In the genomic region with DNA sequence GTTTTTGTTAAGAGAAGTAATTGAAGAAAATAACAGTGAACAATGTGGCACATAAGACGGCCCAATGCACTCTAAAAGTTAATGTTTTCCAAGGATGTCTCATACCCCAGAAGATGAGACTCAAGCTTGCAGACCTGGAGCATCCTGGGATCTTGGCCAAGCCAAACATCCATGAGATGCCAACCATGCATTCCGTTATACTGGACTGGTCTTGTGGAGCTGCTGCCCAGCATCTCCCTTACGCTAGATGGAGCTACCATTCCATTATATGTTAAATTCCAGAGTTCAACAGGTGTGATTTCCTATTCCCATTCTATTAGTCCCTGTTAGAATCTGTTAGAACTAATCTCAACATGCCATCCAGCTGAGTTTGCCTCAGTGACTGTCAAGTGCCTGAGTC, we compare ENCODE assay signal across 1 cellular context.
TF ChIP-seq lines count a peak whose summit lies in the region.

No MANE protein-coding gene starts in this region.

TF ChIP-seq in HepG2, 621 proteins besides CTCF, POLR2A, EP300 and RAD21 (continued from another document):
- TF ChIP-seq, protein P1, sequence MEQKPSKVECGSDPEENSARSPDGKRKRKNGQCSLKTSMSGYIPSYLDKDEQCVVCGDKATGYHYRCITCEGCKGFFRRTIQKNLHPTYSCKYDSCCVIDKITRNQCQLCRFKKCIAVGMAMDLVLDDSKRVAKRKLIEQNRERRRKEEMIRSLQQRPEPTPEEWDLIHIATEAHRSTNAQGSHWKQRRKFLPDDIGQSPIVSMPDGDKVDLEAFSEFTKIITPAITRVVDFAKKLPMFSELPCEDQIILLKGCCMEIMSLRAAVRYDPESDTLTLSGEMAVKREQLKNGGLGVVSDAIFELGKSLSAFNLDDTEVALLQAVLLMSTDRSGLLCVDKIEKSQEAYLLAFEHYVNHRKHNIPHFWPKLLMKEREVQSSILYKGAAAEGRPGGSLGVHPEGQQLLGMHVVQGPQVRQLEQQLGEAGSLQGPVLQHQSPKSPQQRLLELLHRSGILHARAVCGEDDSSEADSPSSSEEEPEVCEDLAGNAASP (CRISPR knock-in tag; IDR thresholded peaks at IDR 0.05; ENCODE audit: borderline replicate concordance): no peak
- TF ChIP-seq STAG1 (CRISPR knock-in tag; IDR thresholded peaks at IDR 0.05): peak; percentile 95
- TF ChIP-seq ZNF644 (CRISPR knock-in tag; IDR thresholded peaks at IDR 0.05; ENCODE audit: low read depth): no peak
- TF ChIP-seq GTF2F1 (IDR thresholded peaks at IDR 0.05; ENCODE audit: low read length): no peak
- TF ChIP-seq HES4 (CRISPR knock-in tag; IDR thresholded peaks at IDR 0.05; ENCODE audit: borderline replicate concordance): no peak
- no peak for TF ChIP-seq HIVEP1 (CRISPR knock-in tag; IDR thresholded peaks at IDR 0.05)
- no peak for TF ChIP-seq KDM3A (CRISPR knock-in tag; IDR thresholded peaks at IDR 0.05; ENCODE audit: low read depth)
- 0 out of 2 replicates have a peak, but pooled peaks have one; percentile 44 for TF ChIP-seq SMAD3 (CRISPR knock-in tag; IDR thresholded peaks at IDR 0.05)
- no peak for TF ChIP-seq ZMYM3 (CRISPR knock-in tag; IDR thresholded peaks at IDR 0.05)
- no peak for TF ChIP-seq ZNF558 (CRISPR knock-in tag; IDR thresholded peaks at IDR 0.05; ENCODE audit: borderline replicate concordance)
- TF ChIP-seq, protein P2, sequence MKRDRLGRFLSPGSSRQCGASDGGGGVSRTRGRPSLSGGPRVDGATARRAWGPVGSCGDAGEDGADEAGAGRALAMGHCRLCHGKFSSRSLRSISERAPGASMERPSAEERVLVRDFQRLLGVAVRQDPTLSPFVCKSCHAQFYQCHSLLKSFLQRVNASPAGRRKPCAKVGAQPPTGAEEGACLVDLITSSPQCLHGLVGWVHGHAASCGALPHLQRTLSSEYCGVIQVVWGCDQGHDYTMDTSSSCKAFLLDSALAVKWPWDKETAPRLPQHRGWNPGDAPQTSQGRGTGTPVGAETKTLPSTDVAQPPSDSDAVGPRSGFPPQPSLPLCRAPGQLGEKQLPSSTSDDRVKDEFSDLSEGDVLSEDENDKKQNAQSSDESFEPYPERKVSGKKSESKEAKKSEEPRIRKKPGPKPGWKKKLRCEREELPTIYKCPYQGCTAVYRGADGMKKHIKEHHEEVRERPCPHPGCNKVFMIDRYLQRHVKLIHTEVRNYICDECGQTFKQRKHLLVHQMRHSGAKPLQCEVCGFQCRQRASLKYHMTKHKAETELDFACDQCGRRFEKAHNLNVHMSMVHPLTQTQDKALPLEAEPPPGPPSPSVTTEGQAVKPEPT (CRISPR knock-in tag; IDR thresholded peaks at IDR 0.05; ENCODE audit: low read depth): no peak
- no peak for TF ChIP-seq ETV6 (CRISPR knock-in tag; conservative IDR thresholded peaks at IDR 0.05)
- no peak for TF ChIP-seq MLXIP (CRISPR knock-in tag; IDR thresholded peaks at IDR 0.05; ENCODE audit: borderline replicate concordance)
- TF ChIP-seq REPIN1 (CRISPR knock-in tag; IDR thresholded peaks at IDR 0.05; ENCODE audit: borderline replicate concordance, low read depth): 0 out of 2 replicates have a peak, but pooled peaks have one; percentile 42
- TF ChIP-seq ZNF746 (CRISPR knock-in tag; IDR thresholded peaks at IDR 0.05): no peak
- no peak for TF ChIP-seq NR1H2 (CRISPR knock-in tag; IDR thresholded peaks at IDR 0.05; ENCODE audit: borderline replicate concordance, low read depth)
- TF ChIP-seq GPBP1L1 (CRISPR knock-in tag; IDR thresholded peaks at IDR 0.05): no peak
- no peak for TF ChIP-seq TGIF2 (CRISPR knock-in tag; IDR thresholded peaks at IDR 0.05)
- no peak for TF ChIP-seq EEA1 (CRISPR knock-in tag; IDR thresholded peaks at IDR 0.05; ENCODE audit: borderline replicate concordance)
- no peak for TF ChIP-seq PCBP2 (optimal IDR thresholded peaks at IDR 0.05; ENCODE audit: low read depth, low read length, poor library complexity, severe bottlenecking)
- no peak for TF ChIP-seq DMAP1 (CRISPR knock-in tag; IDR thresholded peaks at IDR 0.05)
- TF ChIP-seq PPARG (CRISPR knock-in tag; conservative IDR thresholded peaks at IDR 0.05): no peak
- TF ChIP-seq, protein P3, sequence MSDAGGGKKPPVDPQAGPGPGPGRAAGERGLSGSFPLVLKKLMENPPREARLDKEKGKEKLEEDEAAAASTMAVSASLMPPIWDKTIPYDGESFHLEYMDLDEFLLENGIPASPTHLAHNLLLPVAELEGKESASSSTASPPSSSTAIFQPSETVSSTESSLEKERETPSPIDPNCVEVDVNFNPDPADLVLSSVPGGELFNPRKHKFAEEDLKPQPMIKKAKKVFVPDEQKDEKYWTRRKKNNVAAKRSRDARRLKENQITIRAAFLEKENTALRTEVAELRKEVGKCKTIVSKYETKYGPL (CRISPR knock-in tag; IDR thresholded peaks at IDR 0.05): no peak
- TF ChIP-seq ZNF567 (CRISPR knock-in tag; IDR thresholded peaks at IDR 0.05; ENCODE audit: borderline replicate concordance): no peak
- TF ChIP-seq ZNF431 (CRISPR knock-in tag; IDR thresholded peaks at IDR 0.05; ENCODE audit: borderline replicate concordance, low read depth): no peak
- TF ChIP-seq, protein P4, sequence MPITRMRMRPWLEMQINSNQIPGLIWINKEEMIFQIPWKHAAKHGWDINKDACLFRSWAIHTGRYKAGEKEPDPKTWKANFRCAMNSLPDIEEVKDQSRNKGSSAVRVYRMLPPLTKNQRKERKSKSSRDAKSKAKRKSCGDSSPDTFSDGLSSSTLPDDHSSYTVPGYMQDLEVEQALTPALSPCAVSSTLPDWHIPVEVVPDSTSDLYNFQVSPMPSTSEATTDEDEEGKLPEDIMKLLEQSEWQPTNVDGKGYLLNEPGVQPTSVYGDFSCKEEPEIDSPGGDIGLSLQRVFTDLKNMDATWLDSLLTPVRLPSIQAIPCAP (CRISPR knock-in tag; IDR thresholded peaks at IDR 0.05; ENCODE audit: low read depth): no peak
- 0 out of 2 replicates have a peak, but pooled peaks have one; percentile 41 for TF ChIP-seq MIER2 (CRISPR knock-in tag; IDR thresholded peaks at IDR 0.05)
- TF ChIP-seq ZNF670 (CRISPR knock-in tag; IDR thresholded peaks at IDR 0.05; ENCODE audit: borderline replicate concordance): no peak
- TF ChIP-seq, protein P5, sequence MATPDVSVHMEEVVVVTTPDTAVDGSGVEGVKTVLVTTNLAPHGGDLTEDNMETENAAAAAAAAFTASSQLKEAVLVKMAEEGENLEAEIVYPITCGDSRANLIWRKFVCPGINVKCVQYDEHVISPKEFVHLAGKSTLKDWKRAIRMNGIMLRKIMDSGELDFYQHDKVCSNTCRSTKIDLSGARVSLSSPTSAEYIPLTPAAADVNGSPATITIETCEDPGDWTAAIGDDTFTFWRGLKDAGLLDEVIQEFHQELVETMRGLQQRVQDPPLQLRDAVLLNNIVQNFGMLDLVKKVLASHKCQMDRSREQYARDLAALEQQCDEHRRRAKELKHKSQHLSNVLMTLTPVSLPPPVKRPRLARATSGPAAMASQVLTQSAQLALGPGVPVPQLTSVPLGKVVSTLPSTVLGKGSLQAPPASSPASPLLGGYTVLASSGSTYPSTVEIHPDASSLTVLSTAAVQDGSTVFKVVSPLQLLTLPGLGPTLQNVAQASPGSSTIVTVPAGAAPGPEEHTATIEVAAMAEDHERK (CRISPR knock-in tag; IDR thresholded peaks at IDR 0.05; ENCODE audit: low read depth): no peak
- TF ChIP-seq CSRNP1 (CRISPR knock-in tag; IDR thresholded peaks at IDR 0.05): no peak
- no peak for TF ChIP-seq ZNF709 (CRISPR knock-in tag; IDR thresholded peaks at IDR 0.05)
- no peak for TF ChIP-seq ARNT (IDR thresholded peaks at IDR 0.05)
- TF ChIP-seq TEAD3 (CRISPR knock-in tag; optimal IDR thresholded peaks at IDR 0.05; ENCODE audit: borderline replicate concordance): peak; percentile 75
- no peak for TF ChIP-seq JUND (CRISPR knock-in tag; IDR thresholded peaks at IDR 0.05)
- peak; percentile 93 for TF ChIP-seq SMC3 (IDR thresholded peaks at IDR 0.05; ENCODE audit: low read length)
